Comparison of ENCODE assay signal across 18 cellular contexts in the genomic region with DNA sequence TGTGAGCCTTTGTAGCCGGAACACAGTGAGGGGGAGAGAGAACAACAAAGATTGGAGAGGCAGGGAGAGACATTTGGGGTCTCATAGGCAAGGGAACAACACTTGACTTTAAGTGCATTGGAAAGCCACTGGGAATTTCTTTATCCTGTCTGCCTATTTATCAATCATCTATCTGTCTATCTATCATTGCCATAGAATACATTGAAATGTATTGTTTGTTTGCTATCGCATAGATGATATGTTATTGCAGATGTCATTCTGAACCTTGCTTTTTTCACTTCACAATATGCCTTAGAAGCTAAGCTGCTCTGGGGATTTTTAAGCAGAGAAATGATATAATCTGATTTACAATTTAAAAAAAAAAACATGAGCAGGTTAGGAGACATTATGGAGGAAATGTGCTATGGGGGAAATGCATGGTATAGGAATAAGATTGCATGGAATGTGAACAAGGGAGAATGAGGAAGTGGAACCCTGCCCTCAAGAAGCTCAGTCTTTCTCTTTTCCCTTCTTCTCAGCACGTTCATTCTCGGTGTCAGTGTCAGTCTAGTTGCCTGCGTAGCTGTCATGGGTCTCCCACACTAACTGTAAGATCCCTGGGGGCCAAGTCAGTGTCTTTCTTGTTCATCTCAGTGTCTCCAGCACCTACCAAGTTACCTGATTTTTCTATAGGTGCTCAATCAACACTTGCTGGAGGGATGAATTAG.
"Had no signal": no experiment of that assay in that cellular context is flagged by ENCODE, and none has a peak within 500 bp of the region (broad histone marks: within the 10 kb centered on the region; RNA-seq: fewer than 3 reads in every experiment).

No MANE protein-coding gene starts in this region.

- H3K27ac ChIP-seq: esophagus muscularis mucosa, gastrocnemius medialis, heart right ventricle, thyroid gland, upper lobe of left lung, vagina had no signal

- H3K36me3 ChIP-seq: esophagus muscularis mucosa, gastrocnemius medialis, heart right ventricle, thyroid gland, upper lobe of left lung, vagina had no signal

- H3K27me3 ChIP-seq: esophagus muscularis mucosa, gastrocnemius medialis, heart right ventricle, thyroid gland, upper lobe of left lung, vagina had no signal

- H3K4me1 ChIP-seq: gastrocnemius medialis, heart right ventricle, thyroid gland, upper lobe of left lung, vagina had no signal

- H3K4me3 ChIP-seq: esophagus muscularis mucosa, gastrocnemius medialis, heart right ventricle, mucosa of descending colon, thyroid gland, upper lobe of left lung, vagina had no signal

- ATAC-seq: gastrocnemius medialis; heart right ventricle; left lobe of liver; mucosa of descending colon; naive thymus-derived CD8-positive, alpha-beta T cell; sciatic nerve had no signal

- FAIRE-seq: endometrium, islet of Langerhans had no signal

- DNase-seq: effector memory CD4-positive, alpha-beta T cell; gastrocnemius medialis; heart right ventricle; hypothalamus; kidney glomerular epithelial cell; mammary epithelial cell; mucosa of descending colon; naive thymus-derived CD8-positive, alpha-beta T cell; posterior cingulate gyrus; stimulated activated naive CD4-positive, alpha-beta T cell treated with Interleukin-2 at 50 U/mL for 16 hours; thyroid gland; upper lobe of left lung had no signal

- H3K9me3 ChIP-seq: esophagus muscularis mucosa, gastrocnemius medialis, heart right ventricle, mucosa of descending colon, thyroid gland, upper lobe of left lung, vagina had no signal
